In genomic region chr19:1652471-1653299, GRCh38 we compare ENCODE assay signal across 8 cellular contexts. TPM values are rescaled to one million over a fixed set of nuclear protein-coding genes. Genes with fewer than 3 reads are reported as not detected.
A peak's percentile ranks its signal among the peaks of the same experiment; 100 is the strongest.
DNase-seq lines count a peak whose midpoint lies in the region; ATAC-seq and TF ChIP-seq lines count a peak whose summit lies in the region.

Gene TCF3 (minus strand): TSS chr19:1652615. CDS start chr19:1650248, 2,367 bp downstream.

- ATAC-seq in HG03432 (IDR thresholded peaks at IDR 0.05; ENCODE audit: unreplicated experiment), result peak; percentile 55

- TF ChIP-seq POLR2A in GM19099 (IDR thresholded peaks at IDR 0.05; ENCODE audit: extremely low read depth, insufficient read length, low read depth), result peak; percentile 63

- peak; percentile 99 for DNase-seq in AG20443 (ENCODE audit: low spot score)
- DNase-seq in NCI-H510A (lab: John Stamatoyannopoulos, UW), result peak; percentile 88
- peak; percentile 98 for DNase-seq in activated CD4-positive, alpha-beta T cell treated with anti-CD3 and anti-CD28 coated beads for 1 hour
- DNase-seq in cerebellum (ENCODE audit: low spot score), result peak; percentile 100
- peak; percentile 99 for DNase-seq in islet precursor cell
- DNase-seq in stimulated activated CD4-positive, alpha-beta T cell treated with anti-CD3 and anti-CD28 coated beads, Interleukin-12 subunit alpha, Interleukin-12 subunit beta, amount 100 ng/mL, for 48 hours (ENCODE audit: low read depth in 2 of 3, low spot score in 1 of 3), result peak; percentile 97 to 98 (median 98)

RNA-seq across cellular contexts. Expression of gene TCF3, which starts in this region (rescaled TPM):
- total RNA-seq in cerebellum, result 28.9 TPM

Comparison
In these comparisons a context has a peak if more than half of its experiments do, and no peak if none do; other contexts are left out.
1. Peak in every context shown above with its lines: DNase-seq and ATAC-seq.